In the genomic region with DNA sequence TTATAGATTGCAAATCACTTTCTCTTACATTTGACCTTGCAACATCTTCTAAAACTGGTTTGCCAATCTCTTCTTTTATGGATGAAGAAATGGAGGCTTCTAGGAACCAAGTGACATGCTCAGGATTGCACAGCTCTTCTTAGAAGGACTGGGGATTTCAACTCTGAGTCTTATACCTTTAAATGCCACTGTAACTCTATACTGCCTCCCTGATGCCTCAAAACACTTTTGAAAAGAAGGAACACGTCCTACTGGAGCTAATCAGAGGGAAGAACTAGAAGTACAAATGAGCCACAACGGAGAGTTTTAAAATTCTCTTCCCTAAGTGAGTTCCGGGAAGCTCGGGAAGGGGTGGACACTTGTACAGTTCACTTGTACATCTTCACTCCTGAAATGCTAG, we compare ENCODE assay signal across 9 cellular contexts. TPM values are rescaled to one million over a fixed set of nuclear protein-coding genes. Genes with fewer than 3 reads are reported as not detected.
A peak's percentile ranks its signal among the peaks of the same experiment; 100 is the strongest.
DNase-seq lines count a peak whose midpoint lies in the region; TF ChIP-seq lines count a peak whose summit lies in the region.
"Had no signal": no experiment of that assay in that cellular context is flagged by ENCODE, and none has a peak within 500 bp of the region (broad histone marks: within the 10 kb centered on the region; RNA-seq: fewer than 3 reads in every experiment).

No MANE protein-coding gene starts in this region.

- no peaks in the 10 kb centered on the region for H3K9me3 ChIP-seq in ascending aorta
- no peaks in the 10 kb centered on the region for H3K9me3 ChIP-seq in testis

- TF ChIP-seq CTCF in ascending aorta (IDR thresholded peaks at IDR 0.05) = no peak
- no peak for TF ChIP-seq CTCF in testis (IDR thresholded peaks at IDR 0.05)

- no peaks in the 10 kb centered on the region for H3K36me3 ChIP-seq in ascending aorta
- no peaks in the 10 kb centered on the region for H3K36me3 ChIP-seq in testis (ENCODE audit: low read depth, missing control alignments)

- H3K4me3 ChIP-seq in ascending aorta = peak overlapping the region; percentile 92 to 100
- peak overlapping the region; percentile 84 to 94 for H3K4me3 ChIP-seq in testis

- DNase-seq in SIG-M5 treated with dmso at 0.1 percent for 504 hours (lab: John Stamatoyannopoulos, UW; ENCODE audit: unreplicated experiment) = peak; percentile 49
- DNase-seq in SIG-M5 (lab: John Stamatoyannopoulos, UW) = no peak
- DNase-seq in ascending aorta (ENCODE audit: low spot score in 2 of 2) = no peak
- peak; percentile 32 for DNase-seq in iris pigment epithelial cell (ENCODE audit: low read depth)
- no peak for DNase-seq in testis
- no peak for DNase-seq in DMS153 treated with DMSO at 0.1 percent for 48 hours (lab: John Stamatoyannopoulos, UW; ENCODE audit: unreplicated experiment)
- no peak for DNase-seq in activated CD4-positive, alpha-beta T cell treated with anti-CD3 and anti-CD28 coated beads for 4 hours
- no peak for DNase-seq in activated gamma-delta T cell (lab: John Stamatoyannopoulos, UW)
- DNase-seq: naive B cell had no signal

- no peaks in the 10 kb centered on the region for H3K27me3 ChIP-seq in ascending aorta
- H3K27me3 ChIP-seq in testis = no peaks in the 10 kb centered on the region

- peaks cover 2 to 11% of the 10 kb centered on the region in 2 donors for H3K4me1 ChIP-seq in ascending aorta
- no peaks in the 10 kb centered on the region for H3K4me1 ChIP-seq in testis

- no peak for TF ChIP-seq POLR2A in testis (IDR thresholded peaks at IDR 0.05)

- H3K27ac ChIP-seq in ascending aorta = peak overlapping the region; percentile 78 to 83
- H3K27ac ChIP-seq in testis = peak overlapping the region; percentile 32 to 83

- intact Hi-C loops in ascending aorta (cut with DNase I) = loop anchor here (2.0 to 5.0 kb wide), 2 partner anchors 46 to 49 kb away; no protein-coding TSS in a partner anchor
- intact Hi-C loops in testis (cut with DNase I; ENCODE audit: low total_unique reads) = no loop called here

- 0% methylated on average over 4 of the region's 4 CpGs for WGBS in testis, 2 donors

RNA-seq across cellular contexts. Expression of a gene that starts 1.0 kb away (rescaled TPM):
- total RNA-seq in ascending aorta (27.4 TPM), testis (1 to 10 TPM; 5.5 to 9.0 TPM)
- 5.8 TPM for polyA plus RNA-seq in testis (ENCODE audit: insufficient read depth, low read depth, low replicate concordance)

Comparison
In these comparisons a context has a peak if more than half of its experiments do, and no peak if none do; other contexts are left out.
1. DNase-seq: peak in SIG-M5 treated with dmso at 0.1 percent for 504 hours (single experiment) and iris pigment epithelial cell (single experiment); none in SIG-M5 (single experiment), ascending aorta (0 of 2), testis (single experiment), DMS153 treated with DMSO at 0.1 percent for 48 hours (single experiment), activated CD4-positive, alpha-beta T cell treated with anti-CD3 and anti-CD28 coated beads for 4 hours (0 of 2) and activated gamma-delta T cell (single experiment).